Comparison of ENCODE assay signal across 1 cellular context in genomic region chr6:168050861-168051586, GRCh38.
TF ChIP-seq lines count a peak whose summit lies in the region.

No MANE protein-coding gene starts in this region.

TF ChIP-seq in liver, 16 proteins besides CTCF, POLR2A, EP300 and RAD21 (continued from another document):
- TF ChIP-seq REST (IDR thresholded peaks at IDR 0.05) (no peak), HNF4G (IDR thresholded peaks at IDR 0.05) (no peak), JUND (IDR thresholded peaks at IDR 0.05) (no peak), EGR1 (IDR thresholded peaks at IDR 0.05; ENCODE audit: low read depth in 2 of 2) (no peak), FOXA1 (IDR thresholded peaks at IDR 0.05) (no peak), RXRA (IDR thresholded peaks at IDR 0.05) (no peak), TAF1 (conservative IDR thresholded peaks at IDR 0.05) (no peak), HNF4A (conservative IDR thresholded peaks at IDR 0.05) (no peak), SP1 (IDR thresholded peaks at IDR 0.05) (no peak), FOXA2 (IDR thresholded peaks at IDR 0.05) (no peak)
TF ChIP-seq in liver: peak in this region for 0.
